In the genomic region with DNA sequence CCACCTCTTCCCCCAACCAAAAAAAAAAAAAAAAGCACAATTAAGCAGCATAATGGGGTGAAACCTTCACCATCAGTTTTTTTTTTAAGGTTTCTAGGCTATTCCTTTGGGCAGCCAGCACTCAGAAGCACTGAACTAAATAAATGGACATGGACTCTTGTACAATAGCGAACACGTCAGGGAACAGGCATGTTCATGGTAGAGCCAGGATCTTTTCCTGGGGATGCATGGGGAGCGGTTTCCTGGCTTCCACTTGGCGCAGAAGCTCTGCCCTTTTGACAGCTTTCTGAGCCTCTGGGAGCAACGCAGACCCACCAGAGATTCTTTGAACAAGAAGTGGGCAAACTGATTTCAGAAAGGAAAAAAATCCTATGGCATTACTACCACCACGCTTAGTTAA, we compare ENCODE assay signal across 1 cellular context.
TF ChIP-seq lines count a peak whose summit lies in the region.

No MANE protein-coding gene starts in this region.

TF ChIP-seq in IMR-90, 13 proteins besides CTCF, POLR2A, EP300 and RAD21:
- TF ChIP-seq CHD1 (IDR thresholded peaks at IDR 0.05; ENCODE audit: low read depth, low read length) (no peak), NFE2L2 (IDR thresholded peaks at IDR 0.05; ENCODE audit: low read depth, low read length) (no peak), MXI1 (IDR thresholded peaks at IDR 0.05; ENCODE audit: borderline replicate concordance, low read depth, low read length) (no peak), CEBPB (IDR thresholded peaks at IDR 0.05; ENCODE audit: low read depth, low read length) (no peak), MAZ (IDR thresholded peaks at IDR 0.05; ENCODE audit: borderline replicate concordance, low read depth, low read length) (no peak), RFX5 (IDR thresholded peaks at IDR 0.05; ENCODE audit: low read depth, low read length) (no peak), FOS (IDR thresholded peaks at IDR 0.05; ENCODE audit: low read depth, low read length) (no peak), RCOR1 (IDR thresholded peaks at IDR 0.05; ENCODE audit: insufficient replicate concordance, low read length) (no peak), BHLHE40 (IDR thresholded peaks at IDR 0.05; ENCODE audit: low read depth, low read length) (no peak), SMC3 (IDR thresholded peaks at IDR 0.05; ENCODE audit: low read depth, low read length) (no peak), MAFK (IDR thresholded peaks at IDR 0.05; ENCODE audit: low read depth, low read length) (no peak)
- TF ChIP-seq, protein P1, sequence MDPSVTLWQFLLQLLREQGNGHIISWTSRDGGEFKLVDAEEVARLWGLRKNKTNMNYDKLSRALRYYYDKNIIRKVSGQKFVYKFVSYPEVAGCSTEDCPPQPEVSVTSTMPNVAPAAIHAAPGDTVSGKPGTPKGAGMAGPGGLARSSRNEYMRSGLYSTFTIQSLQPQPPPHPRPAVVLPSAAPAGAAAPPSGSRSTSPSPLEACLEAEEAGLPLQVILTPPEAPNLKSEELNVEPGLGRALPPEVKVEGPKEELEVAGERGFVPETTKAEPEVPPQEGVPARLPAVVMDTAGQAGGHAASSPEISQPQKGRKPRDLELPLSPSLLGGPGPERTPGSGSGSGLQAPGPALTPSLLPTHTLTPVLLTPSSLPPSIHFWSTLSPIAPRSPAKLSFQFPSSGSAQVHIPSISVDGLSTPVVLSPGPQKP (IDR thresholded peaks at IDR 0.05; ENCODE audit: borderline replicate concordance, low read depth, low read length) = no peak
- TF ChIP-seq, protein P2, sequence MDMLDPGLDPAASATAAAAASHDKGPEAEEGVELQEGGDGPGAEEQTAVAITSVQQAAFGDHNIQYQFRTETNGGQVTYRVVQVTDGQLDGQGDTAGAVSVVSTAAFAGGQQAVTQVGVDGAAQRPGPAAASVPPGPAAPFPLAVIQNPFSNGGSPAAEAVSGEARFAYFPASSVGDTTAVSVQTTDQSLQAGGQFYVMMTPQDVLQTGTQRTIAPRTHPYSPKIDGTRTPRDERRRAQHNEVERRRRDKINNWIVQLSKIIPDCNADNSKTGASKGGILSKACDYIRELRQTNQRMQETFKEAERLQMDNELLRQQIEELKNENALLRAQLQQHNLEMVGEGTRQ (IDR thresholded peaks at IDR 0.05; ENCODE audit: low read depth, low read length) = no peak
